15 cellular contexts compared by ENCODE assay signal in genomic region chr4:1488831-1489638, GRCh38.
DNase-seq lines count a peak whose midpoint lies in the region; ATAC-seq, FAIRE-seq and TF ChIP-seq lines count a peak whose summit lies in the region.
"Had no signal": no experiment of that assay in that cellular context is flagged by ENCODE, and none has a peak within 500 bp of the region (broad histone marks: within the 10 kb centered on the region; RNA-seq: fewer than 3 reads in every experiment).

No MANE protein-coding gene starts in this region.

- DNase-seq in right lobe of liver (peak; percentile 8 to 35 (median 24)), HepG2 (ENCODE audit: low spot score) (no peak), chondrocyte (ENCODE audit: low spot score) (peak; percentile 77), left lung (peak; percentile 24 to 66), H4 (ENCODE audit: low spot score) (no peak), omental fat pad (ENCODE audit: low spot score) (no peak)
- DNase-seq in stimulated activated naive CD8-positive, alpha-beta T cell treated with anti-CD3 and anti-CD28 coated beads, Interleukin-15, Interleukin-2, amounts not matched to agents 100 U/mL and 50 U/mL, for 24 hours = no peak
- DNase-seq: NCI-H1105 treated with DMSO at 0.1 percent for 48 hours; NCI-H1930; NCI-H2171; NCI-H446; NK-92 treated with Interleukin-12 subunit alpha and Interleukin-12 subunit beta, amount 100 ng/mL, for 24 hours had no signal

- H3K36me3 Mint-ChIP-seq in chondrocyte (ENCODE audit: low read depth) = peaks cover 9% of the 10 kb centered on the region

- H3K4me1 Mint-ChIP-seq in chondrocyte (ENCODE audit: low read depth) = no peaks in the 10 kb centered on the region

- TF ChIP-seq CTCF in right lobe of liver (IDR thresholded peaks at IDR 0.05) (no peak), HepG2 (CRISPR knock-in tag; IDR thresholded peaks at IDR 0.05) (no peak), chondrocyte (IDR thresholded peaks at IDR 0.05) (no peak), left lung (IDR thresholded peaks at IDR 0.05) (no peak), omental fat pad (IDR thresholded peaks at IDR 0.05) (no peak)

- intact Hi-C loops in right lobe of liver (cut with DNase I) (no loop called here), HepG2 (cut with micrococcal nuclease; ENCODE audit: unreplicated experiment) (no loop called here), left lung (cut with DNase I) (no loop called here)

- ATAC-seq in right lobe of liver (no peak), HepG2 (no peak), left lung (no peak), omental fat pad (ENCODE audit: low FRiP score) (no peak)
- ATAC-seq in stimulated activated naive CD8-positive, alpha-beta T cell treated with anti-CD3 and anti-CD28 coated beads, Interleukin-15, Interleukin-2, amounts not matched to agents 100 U/mL and 50 U/mL, for 24 hours = no peak
- ATAC-seq: CD8-positive, alpha-beta T cell; HCT116 had no signal

- no peak overlapping the region for H2AFZ ChIP-seq in HepG2 (ENCODE audit: low read length)

- CTCF ChIA-PET in HepG2 (lab: Yijun Ruan, JAX; ENCODE audit: low intra/inter-chr PET ratio, low total read pairs) = no interaction called here

- no peaks in the 10 kb centered on the region for H3K27me3 ChIP-seq in right lobe of liver
- peaks cover 16 to 52% of the 10 kb centered on the region in 2 experiments for H3K27me3 ChIP-seq in HepG2 (ENCODE audit: control insufficient read depth in 1 of 2, insufficient read depth in 2 of 2, low read length in 2 of 2)
- peaks cover 0 to 65% of the 10 kb centered on the region in 2 donors for H3K27me3 ChIP-seq in left lung

- H3K4me3 ChIP-seq in right lobe of liver = no peak overlapping the region
- H3K4me3 ChIP-seq in HepG2 (replicated peaks in 1 of 3; ENCODE audit: insufficient read depth in 1 of 3, low read depth in 2 of 3, low read length in 3 of 3) = no peak overlapping the region
- H3K4me3 ChIP-seq in left lung = no peak overlapping the region

- no peaks in the 10 kb centered on the region for H3K4me1 ChIP-seq in right lobe of liver
- no peaks in the 10 kb centered on the region for H3K4me1 ChIP-seq in HepG2 (ENCODE audit: insufficient read depth, low read length)
- H3K4me1 ChIP-seq in left lung = no peaks in the 10 kb centered on the region

- H4K20me1 ChIP-seq in HepG2 (ENCODE audit: insufficient read depth, low read length) = no peaks in the 10 kb centered on the region

- FAIRE-seq in HepG2 (lab: Jason Lieb, UNC) = no peak
- FAIRE-seq: HTR-8/SVneo had no signal

- POLR2A ChIA-PET in HepG2 (lab: Yijun Ruan, JAX) = no interaction called here

- in situ Hi-C loops in HepG2 (cut with HindIII; ENCODE audit: extremely low pct_ligation_motif_present, low pct_unique_long_range_greater_than_20kb) = no loop called here

- H3K27ac Mint-ChIP-seq in chondrocyte (ENCODE audit: unreplicated experiment) = no peak overlapping the region
- H3K27ac Mint-ChIP-seq: CD8-positive, alpha-beta T cell had no signal

- no peak for TF ChIP-seq RAD21 in HepG2 (CRISPR knock-in tag; IDR thresholded peaks at IDR 0.05)

- no peak overlapping the region for H3K4me3 Mint-ChIP-seq in chondrocyte (ENCODE audit: unreplicated experiment)
- H3K4me3 Mint-ChIP-seq: CD8-positive, alpha-beta T cell had no signal

- peaks cover 23% of the 10 kb centered on the region for H3K9me3 Mint-ChIP-seq in chondrocyte (ENCODE audit: low read depth)

- H3K36me3 ChIP-seq in right lobe of liver (no peaks in the 10 kb centered on the region), HepG2 (replicated peaks in 1 of 2; ENCODE audit: control insufficient read depth in 1 of 2, insufficient read depth in 2 of 2, low read length in 2 of 2) (no peaks in the 10 kb centered on the region), left lung (no peaks in the 10 kb centered on the region)

- no peaks in the 10 kb centered on the region for H3K79me2 ChIP-seq in HepG2 (ENCODE audit: insufficient read depth, low read length)

- no peak overlapping the region for H3K4me2 ChIP-seq in HepG2 (ENCODE audit: low read depth, low read length)

- peaks cover 28% of the 10 kb centered on the region for H3K27me3 Mint-ChIP-seq in chondrocyte (ENCODE audit: low read depth)

- WGBS in right lobe of liver (ENCODE audit: insufficient coverage, low coverage, low lambda C conversion rate, missing lambda C conversion rate) = 0% methylated on average over 1 of the region's 28 CpGs
- 26% methylated on average over 7 of the region's 28 CpGs for WGBS in HepG2 (ENCODE audit: low lambda C conversion rate)

- TF ChIP-seq EP300 in HepG2 (IDR thresholded peaks at IDR 0.05; ENCODE audit: low read depth in 2 of 2, low read length in 2 of 2) = no peak
- TF ChIP-seq EP300 in HepG2 (CRISPR knock-in tag; IDR thresholded peaks at IDR 0.05; ENCODE audit: borderline replicate concordance) = no peak

- TF ChIP-seq POLR2A in right lobe of liver (IDR thresholded peaks at IDR 0.05) = no peak
- no peak for TF ChIP-seq POLR2A in HepG2 (IDR thresholded peaks at IDR 0.05; ENCODE audit: insufficient read depth in 1 of 2, low read depth in 2 of 2, low read length in 2 of 2)

- no peak overlapping the region for H3K27ac ChIP-seq in right lobe of liver
- H3K27ac ChIP-seq in HepG2 (ENCODE audit: extremely low read length, insufficient read depth, low read length) = no peak overlapping the region
- no peak overlapping the region for H3K27ac ChIP-seq in left lung

- no peak overlapping the region for H3K9ac ChIP-seq in HepG2 (ENCODE audit: insufficient read depth, low read depth, low read length)

- no peaks in the 10 kb centered on the region for H3K9me3 ChIP-seq in right lobe of liver
- peaks cover 20% of the 10 kb centered on the region for H3K9me3 ChIP-seq in HepG2 (ENCODE audit: low read length)
- H3K9me3 ChIP-seq in left lung = peaks cover 0 to 33% of the 10 kb centered on the region in 2 donors

- no TSS peak for BruUV-seq in HepG2 (replicated peaks; lab: Mats Ljungman, UMichigan)

TF ChIP-seq in HepG2, 621 proteins besides CTCF, POLR2A, EP300 and RAD21 (continues in another document):
- TF ChIP-seq KMT2B (CRISPR knock-in tag; IDR thresholded peaks at IDR 0.05) (no peak), RFX3 (CRISPR knock-in tag; IDR thresholded peaks at IDR 0.05) (no peak), ZNF33B (CRISPR knock-in tag; IDR thresholded peaks at IDR 0.05) (no peak), KAT2B (IDR thresholded peaks at IDR 0.05; ENCODE audit: borderline replicate concordance, low read depth, low read length) (no peak), TFDP2 (CRISPR knock-in tag; IDR thresholded peaks at IDR 0.05) (no peak), ARNT2 (CRISPR knock-in tag; IDR thresholded peaks at IDR 0.05; ENCODE audit: low read depth) (no peak), ATF3 (CRISPR knock-in tag; IDR thresholded peaks at IDR 0.05) (no peak), PCBP2 (optimal IDR thresholded peaks at IDR 0.05; ENCODE audit: low read depth, low read length, poor library complexity, severe bottlenecking) (no peak), TCF7 (IDR thresholded peaks at IDR 0.05; ENCODE audit: low read depth) (no peak), HNF4G (IDR thresholded peaks at IDR 0.05; ENCODE audit: borderline replicate concordance, low read depth, low read length) (no peak), HNF4G (CRISPR knock-in tag; IDR thresholded peaks at IDR 0.05; ENCODE audit: borderline replicate concordance, low read depth) (no peak), ETS1 (CRISPR knock-in tag; IDR thresholded peaks at IDR 0.05) (no peak), DNMT3B (CRISPR knock-in tag; conservative IDR thresholded peaks at IDR 0.05) (no peak), HDAC2 (CRISPR knock-in tag; IDR thresholded peaks at IDR 0.05) (no peak)

Comparison
In these comparisons a context has a peak if more than half of its experiments do, and no peak if none do; other contexts are left out.
1. DNase-seq: peak in right lobe of liver (3 of 3), chondrocyte (single experiment) and left lung (2 of 2); none in HepG2 (single experiment), stimulated activated naive CD8-positive, alpha-beta T cell treated with anti-CD3 and anti-CD28 coated beads, Interleukin-15, Interleukin-2, amounts not matched to agents 100 U/mL and 50 U/mL, for 24 hours (single experiment), H4 (single experiment) and omental fat pad (single experiment).